Comparison of ENCODE assay signal across 18 cellular contexts in genomic region chr9:4656621-4657020, GRCh38. TPM values are rescaled to one million over a fixed set of nuclear protein-coding genes. Genes with fewer than 3 reads are reported as not detected.
DNase-seq lines count a peak whose midpoint lies in the region; ATAC-seq and TF ChIP-seq lines count a peak whose summit lies in the region.
"Had no signal": no experiment of that assay in that cellular context is flagged by ENCODE, and none has a peak within 500 bp of the region (broad histone marks: within the 10 kb centered on the region; RNA-seq: fewer than 3 reads in every experiment).

No MANE protein-coding gene starts in this region.

- H3K9ac ChIP-seq in HUES48 (ENCODE audit: low read depth, low read length) = no peak overlapping the region

- H3K27ac ChIP-seq in A673 (ENCODE audit: low read depth, low read length, poor library complexity, severe bottlenecking) (peak overlapping the region; percentile 99), HUES48 (ENCODE audit: low read depth, low read length) (peak overlapping the region; percentile 0)
- H3K27ac ChIP-seq: A549, C4-2B had no signal

- H3K36me3 ChIP-seq in A673 (ENCODE audit: insufficient read depth, low read length, poor library complexity, severe bottlenecking) (peaks cover 36% of the 10 kb centered on the region), HUES48 (ENCODE audit: control insufficient read depth, insufficient read depth, low read length) (no peaks in the 10 kb centered on the region)

- H3K9me3 ChIP-seq in A673 (ENCODE audit: low read depth, low read length, poor library complexity, severe bottlenecking) (no peaks in the 10 kb centered on the region), HUES48 (ENCODE audit: control insufficient read depth, insufficient read depth, low read length) (no peaks in the 10 kb centered on the region)
- H3K9me3 ChIP-seq: A549, Caco-2 had no signal

- peaks cover 5% of the 10 kb centered on the region; the same call in 1 of the 2 replicates for H3K9me3 Mint-ChIP-seq in WTC11
- no peaks in the 10 kb centered on the region for H3K9me3 Mint-ChIP-seq in endothelial cell (ENCODE audit: unreplicated experiment)
- H3K9me3 Mint-ChIP-seq: CD4-positive, CD25-positive, alpha-beta regulatory T cell; CD8-positive, alpha-beta T cell had no signal

- H3K4me3 Mint-ChIP-seq in WTC11 (no peak overlapping the region), endothelial cell (ENCODE audit: unreplicated experiment) (peak overlapping the region; percentile 15)
- H3K4me3 Mint-ChIP-seq: CD8-positive, alpha-beta T cell had no signal

- peaks cover 36% of the 10 kb centered on the region for H3K4me1 Mint-ChIP-seq in WTC11
- no peaks in the 10 kb centered on the region for H3K4me1 Mint-ChIP-seq in endothelial cell (ENCODE audit: unreplicated experiment)

- CTCF ChIA-PET in A673 (lab: Charles Lee) = interaction anchor here (1.5 kb wide), 1 partner anchor 52 kb away, joined by 4 read pairs; no protein-coding TSS in a partner anchor
- CTCF ChIA-PET in WTC11 (lab: Charles Lee) = interaction anchor here (1.2 kb wide), 1 partner anchor 9 kb away, joined by 5 read pairs; the partner anchor contains the start of gene SPATA6L

- H3K27me3 Mint-ChIP-seq in WTC11 (ENCODE audit: low read depth) (no peaks in the 10 kb centered on the region), endothelial cell (ENCODE audit: unreplicated experiment) (peaks cover 2% of the 10 kb centered on the region)

- H3K27ac Mint-ChIP-seq in WTC11 = peak overlapping the region; percentile 85
- no peak overlapping the region for H3K27ac Mint-ChIP-seq in endothelial cell (ENCODE audit: unreplicated experiment)
- H3K27ac Mint-ChIP-seq: CD4-positive, CD25-positive, alpha-beta regulatory T cell; CD8-positive, alpha-beta T cell had no signal

- BruUV-seq in A673 (replicated peaks; lab: Mats Ljungman, UMichigan) = no TSS peak

- DNase-seq in A673 (ENCODE audit: low spot score) (no peak), WTC11 (ENCODE audit: low spot score) (no peak), endothelial cell (ENCODE audit: low spot score) (no peak), NCI-H187 treated with DMSO at 0.1 percent for 48 hours (lab: John Stamatoyannopoulos, UW) (no peak), Right ventricle myocardium inferior (ENCODE audit: missing footprints) (no peak), OCI-M2 (lab: John Stamatoyannopoulos, UW; ENCODE audit: unreplicated experiment) (no peak)
- DNase-seq: 8988T; Caco-2; CD4-positive, CD25-positive, alpha-beta regulatory T cell; CD8-positive, alpha-beta T cell; DMS153; DND-41; GOT3; H7; HCEC 1CT had no signal

- H3K27me3 ChIP-seq in A673 (replicated peaks; ENCODE audit: insufficient read depth, low read depth, low read length, poor library complexity) = no peaks in the 10 kb centered on the region
- H3K27me3 ChIP-seq in HUES48 (ENCODE audit: control insufficient read depth, insufficient read depth, low read length) = no peaks in the 10 kb centered on the region

- H3K36me3 Mint-ChIP-seq in WTC11 (peaks cover 5% of the 10 kb centered on the region), endothelial cell (ENCODE audit: low read depth, unreplicated experiment) (peaks cover 6% of the 10 kb centered on the region)
- H3K36me3 Mint-ChIP-seq: CD8-positive, alpha-beta T cell had no signal

- intact Hi-C loops in A673 (cut with micrococcal nuclease; ENCODE audit: unreplicated experiment) (loop anchor here (1.0 to 2.0 kb wide), 2 partner anchors 25 to 84 kb away; partner anchors contain the start of gene AK3), Right ventricle myocardium inferior (cut with DNase I) (no loop called here)

- peaks cover 57% of the 10 kb centered on the region for H3K4me1 ChIP-seq in A673 (ENCODE audit: insufficient read depth, low read length, poor library complexity, severe bottlenecking)
- peaks cover 17% of the 10 kb centered on the region; the same call in 1 of the 2 replicates for H3K4me1 ChIP-seq in HUES48 (ENCODE audit: control insufficient read depth, insufficient read depth, low read length)

- H3K4me3 ChIP-seq in A673 (ENCODE audit: low read depth, low read length, poor library complexity, severe bottlenecking) (no peak overlapping the region), HUES48 (ENCODE audit: low read depth, low read length) (no peak overlapping the region)
- H3K4me3 ChIP-seq: A549 had no signal

- TF ChIP-seq CTCF in A673 (conservative IDR thresholded peaks at IDR 0.05; ENCODE audit: low read depth, low read length) (no peak), WTC11 (IDR thresholded peaks at IDR 0.05) (no peak), endothelial cell (IDR thresholded peaks at IDR 0.05; ENCODE audit: unreplicated experiment) (no peak)

- no peak for ATAC-seq in WTC11
- no peak for ATAC-seq in Right ventricle myocardium inferior
- ATAC-seq: A549; CD8-positive, alpha-beta T cell had no signal

- POLR2A ChIA-PET in A673 (lab: Charles Lee; ENCODE audit: low non-redundant PET) (interaction anchor here (0.5 to 1.6 kb wide), 5 partner anchors 9 to 100 kb away, joined by 3 to 15 read pairs (median 3); partner anchors contain the start of genes CDC37L1 and SPATA6L), WTC11 (lab: Charles Lee) (interaction anchor here (0.7 kb wide), 1 partner anchor 8 kb away, joined by 3 read pairs; no protein-coding TSS in a partner anchor)

TF ChIP-seq in WTC11, 78 proteins besides CTCF, POLR2A, EP300 and RAD21 (continues in another document):
- TF ChIP-seq ZNF121 (CRISPR knock-in tag; IDR thresholded peaks at IDR 0.05) (no peak), MXD4 (CRISPR knock-in tag; IDR thresholded peaks at IDR 0.05; ENCODE audit: borderline replicate concordance) (no peak), JUN (CRISPR knock-in tag; IDR thresholded peaks at IDR 0.05) (no peak), ATF2 (CRISPR knock-in tag; IDR thresholded peaks at IDR 0.05; ENCODE audit: borderline replicate concordance, low read depth) (no peak), USF2 (CRISPR knock-in tag; IDR thresholded peaks at IDR 0.05) (no peak), ZSCAN18 (CRISPR knock-in tag; IDR thresholded peaks at IDR 0.05) (no peak), ZNF138 (CRISPR knock-in tag; conservative IDR thresholded peaks at IDR 0.05) (no peak), IRF1 (CRISPR knock-in tag; IDR thresholded peaks at IDR 0.05) (no peak), ZNF423 (CRISPR knock-in tag; IDR thresholded peaks at IDR 0.05) (no peak)

RNA-seq across cellular contexts. Expression of gene PLPP6, which starts 5.5 kb away (rescaled TPM):
- total RNA-seq in A673 (2021) = 30.9 and 39.5 TPM in 2 replicates
- total RNA-seq in WTC11 (2021) = 13.4 to 13.5 TPM (median 13.5 TPM) in 3 replicates
- 7.7 TPM for total RNA-seq in endothelial cell (ENCODE audit: unreplicated experiment)
- total RNA-seq in Right ventricle myocardium inferior = 2.3 TPM

RNA-seq across cellular contexts. Expression of gene SPATA6L, which starts 9.7 kb away (rescaled TPM):
- total RNA-seq in A673 (2021) (20.4 and 21.2 TPM in 2 replicates), WTC11 (2021) (1.7 to 2.5 TPM (median 1.8 TPM) in 3 replicates), endothelial cell (ENCODE audit: unreplicated experiment) (6.7 TPM), Right ventricle myocardium inferior (0.38 TPM)

RNA-seq across cellular contexts. Expression of gene CDC37L1, which starts 22.7 kb away (rescaled TPM):
- total RNA-seq in A673 (2021) = 26.8 and 28.7 TPM in 2 replicates
- 16.7 to 20.1 TPM (median 18.8 TPM) in 3 replicates for total RNA-seq in WTC11 (2021)
- total RNA-seq in endothelial cell (ENCODE audit: unreplicated experiment) = 10.7 TPM
- 42.1 TPM for total RNA-seq in Right ventricle myocardium inferior
